ENCODE assay signal across 1 cellular context in genomic region chr9:36905101-36906066, GRCh38.
TF ChIP-seq lines count a peak whose summit lies in the region.

No MANE protein-coding gene starts in this region.

TF ChIP-seq in GM23338, 12 proteins besides CTCF, POLR2A, EP300 and RAD21 (continued from another document):
- TF ChIP-seq, protein P1, sequence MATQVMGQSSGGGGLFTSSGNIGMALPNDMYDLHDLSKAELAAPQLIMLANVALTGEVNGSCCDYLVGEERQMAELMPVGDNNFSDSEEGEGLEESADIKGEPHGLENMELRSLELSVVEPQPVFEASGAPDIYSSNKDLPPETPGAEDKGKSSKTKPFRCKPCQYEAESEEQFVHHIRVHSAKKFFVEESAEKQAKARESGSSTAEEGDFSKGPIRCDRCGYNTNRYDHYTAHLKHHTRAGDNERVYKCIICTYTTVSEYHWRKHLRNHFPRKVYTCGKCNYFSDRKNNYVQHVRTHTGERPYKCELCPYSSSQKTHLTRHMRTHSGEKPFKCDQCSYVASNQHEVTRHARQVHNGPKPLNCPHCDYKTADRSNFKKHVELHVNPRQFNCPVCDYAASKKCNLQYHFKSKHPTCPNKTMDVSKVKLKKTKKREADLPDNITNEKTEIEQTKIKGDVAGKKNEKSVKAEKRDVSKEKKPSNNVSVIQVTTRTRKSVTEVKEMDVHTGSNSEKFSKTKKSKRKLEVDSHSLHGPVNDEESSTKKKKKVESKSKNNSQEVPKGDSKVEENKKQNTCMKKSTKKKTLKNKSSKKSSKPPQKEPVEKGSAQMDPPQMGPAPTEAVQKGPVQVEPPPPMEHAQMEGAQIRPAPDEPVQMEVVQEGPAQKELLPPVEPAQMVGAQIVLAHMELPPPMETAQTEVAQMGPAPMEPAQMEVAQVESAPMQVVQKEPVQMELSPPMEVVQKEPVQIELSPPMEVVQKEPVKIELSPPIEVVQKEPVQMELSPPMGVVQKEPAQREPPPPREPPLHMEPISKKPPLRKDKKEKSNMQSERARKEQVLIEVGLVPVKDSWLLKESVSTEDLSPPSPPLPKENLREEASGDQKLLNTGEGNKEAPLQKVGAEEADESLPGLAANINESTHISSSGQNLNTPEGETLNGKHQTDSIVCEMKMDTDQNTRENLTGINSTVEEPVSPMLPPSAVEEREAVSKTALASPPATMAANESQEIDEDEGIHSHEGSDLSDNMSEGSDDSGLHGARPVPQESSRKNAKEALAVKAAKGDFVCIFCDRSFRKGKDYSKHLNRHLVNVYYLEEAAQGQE (IDR thresholded peaks at IDR 0.05; ENCODE audit: unreplicated experiment): no peak
- no peak for TF ChIP-seq NANOG (IDR thresholded peaks at IDR 0.05; ENCODE audit: borderline replicate concordance)
- no peak for TF ChIP-seq ZNF462 (CRISPR knock-in tag; IDR thresholded peaks at IDR 0.05)
- TF ChIP-seq POLR2AphosphoS5 (IDR thresholded peaks at IDR 0.05; ENCODE audit: low read depth): no peak
- TF ChIP-seq CREB1 (CRISPR knock-in tag; IDR thresholded peaks at IDR 0.05; ENCODE audit: low read depth): no peak
- no peak for TF ChIP-seq STAT1 (IDR thresholded peaks at IDR 0.05; ENCODE audit: unreplicated experiment)
- TF ChIP-seq EZH2 (IDR thresholded peaks at IDR 0.05; ENCODE audit: low read depth, unreplicated experiment): no peak
- no peak for TF ChIP-seq ETS1 (IDR thresholded peaks at IDR 0.05)
- TF ChIP-seq JUNB (IDR thresholded peaks at IDR 0.05; ENCODE audit: unreplicated experiment): no peak
